Comparison of ENCODE assay signal across 1 cellular context in the genomic region with DNA sequence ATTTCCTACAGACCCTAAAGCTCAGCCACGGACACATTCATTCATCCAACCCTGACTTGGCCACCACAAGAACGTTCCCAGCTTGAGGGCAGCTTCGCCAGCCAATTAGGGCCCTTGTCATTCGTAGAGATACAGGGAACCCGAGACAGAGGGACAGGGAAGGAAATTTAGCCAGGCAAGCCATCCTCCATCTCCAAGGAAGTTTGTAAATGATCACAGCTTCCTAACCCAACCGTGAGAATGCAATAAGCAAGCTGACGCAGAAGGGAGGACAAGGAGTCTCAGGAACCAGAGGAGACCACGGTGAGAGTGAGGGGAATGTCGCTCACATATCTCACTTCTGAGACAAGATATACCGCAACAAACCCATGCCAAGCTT.
TF ChIP-seq lines count a peak whose summit lies in the region.

No MANE protein-coding gene starts in this region.

TF ChIP-seq in liver, 16 proteins besides CTCF, POLR2A, EP300 and RAD21 (continued from another document):
- no peak for TF ChIP-seq REST (IDR thresholded peaks at IDR 0.05)
- TF ChIP-seq EGR1 (IDR thresholded peaks at IDR 0.05; ENCODE audit: low read depth in 2 of 2), result no peak
- no peak for TF ChIP-seq HNF4A (conservative IDR thresholded peaks at IDR 0.05)
- no peak for TF ChIP-seq HNF4G (IDR thresholded peaks at IDR 0.05)
- TF ChIP-seq YY1 (IDR thresholded peaks at IDR 0.05), result no peak
